ENCODE assay signal across 12 cellular contexts in the genomic region with DNA sequence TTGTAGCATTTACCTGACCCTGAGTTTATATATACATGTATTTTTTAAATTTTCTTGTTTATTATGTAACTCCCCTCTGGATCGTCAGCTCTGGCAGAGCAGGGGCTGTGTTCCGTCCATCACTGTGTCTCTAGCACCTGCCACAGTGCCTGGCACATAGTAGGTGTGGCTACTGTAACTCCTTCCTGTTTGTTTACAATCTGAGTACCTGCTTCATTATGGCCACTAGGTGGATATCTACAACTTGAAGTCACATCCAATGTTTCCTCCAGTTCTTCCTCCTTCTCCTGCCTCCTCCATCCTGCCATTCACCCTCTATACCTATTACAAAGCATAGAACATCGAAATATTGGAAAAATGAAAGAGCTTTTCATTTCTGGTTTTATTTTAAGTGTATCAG. TPM values are rescaled to one million over a fixed set of nuclear protein-coding genes. Genes with fewer than 3 reads are reported as not detected.
DNase-seq lines count a peak whose midpoint lies in the region; ATAC-seq, FAIRE-seq and TF ChIP-seq lines count a peak whose summit lies in the region.
"Had no signal": no experiment of that assay in that cellular context is flagged by ENCODE, and none has a peak within 500 bp of the region (broad histone marks: within the 10 kb centered on the region; RNA-seq: fewer than 3 reads in every experiment).

No MANE protein-coding gene starts in this region.

- H3K4me1 ChIP-seq in GM23248 (ENCODE audit: insufficient read depth) (no peaks in the 10 kb centered on the region), PC-3 (ENCODE audit: insufficient read depth, low read length) (no peaks in the 10 kb centered on the region), smooth muscle cell (ENCODE audit: low read depth) (no peaks in the 10 kb centered on the region)
- H3K4me1 ChIP-seq: BLaER1 had no signal

- H3K27ac ChIP-seq in GM23248 (no peak overlapping the region), PC-3 (ENCODE audit: low read length) (no peak overlapping the region), smooth muscle cell (ENCODE audit: low read depth) (no peak overlapping the region)
- H3K27ac ChIP-seq: BLaER1, epithelial cell of prostate had no signal

- H3K4me2 ChIP-seq in GM23248 (ENCODE audit: unreplicated experiment) (no peak overlapping the region), PC-3 (ENCODE audit: low read length) (no peak overlapping the region), smooth muscle cell (no peak overlapping the region)
- H3K4me2 ChIP-seq: BLaER1 had no signal

- H3K4me3 ChIP-seq in GM23248 (no peak overlapping the region), PC-3 (ENCODE audit: low read length) (no peak overlapping the region), smooth muscle cell (no peak overlapping the region)
- H3K4me3 ChIP-seq: BLaER1 had no signal

- POLR2A ChIA-PET in PC-3 (lab: Charles Lee; ENCODE audit: unreplicated experiment), result no interaction called here

- H2AFZ ChIP-seq in GM23248 (no peak overlapping the region), PC-3 (ENCODE audit: low read length) (no peak overlapping the region), smooth muscle cell (ENCODE audit: low read depth) (no peak overlapping the region)

- H3K79me2 ChIP-seq in GM23248 (ENCODE audit: insufficient read depth) (no peaks in the 10 kb centered on the region), PC-3 (ENCODE audit: low read length) (no peaks in the 10 kb centered on the region), smooth muscle cell (ENCODE audit: low read depth) (no peaks in the 10 kb centered on the region)

- H3K9me2 ChIP-seq in GM23248 (ENCODE audit: insufficient read depth) (no peaks in the 10 kb centered on the region), PC-3 (replicated peaks; ENCODE audit: low read length) (no peaks in the 10 kb centered on the region)

- peaks cover 13% of the 10 kb centered on the region for H3K27me3 Mint-ChIP-seq in activated CD8-positive, alpha-beta memory T cell treated with anti-CD3 and anti-CD28 coated beads, Interleukin-2, amount 10 ng/mL, durations not matched to agents 7 days and 5 days
- H3K27me3 Mint-ChIP-seq: activated naive CD4-positive, alpha-beta T cell treated with anti-CD3 and anti-CD28 coated beads, Interleukin-2, amount 10 ng/mL, durations not matched to agents 7 days and 5 days had no signal

- H4K20me1 ChIP-seq in GM23248 (ENCODE audit: insufficient read depth) (no peaks in the 10 kb centered on the region), PC-3 (ENCODE audit: low read length) (no peaks in the 10 kb centered on the region), smooth muscle cell (ENCODE audit: low read depth) (no peaks in the 10 kb centered on the region)
- H4K20me1 ChIP-seq: BLaER1 had no signal

- no peak for TF ChIP-seq POLR2A in GM12891 (IDR thresholded peaks at IDR 0.05; ENCODE audit: low read depth, low read length)

- FAIRE-seq in GM12891 (lab: Jason Lieb, UNC), result no peak

- H3K4me1 Mint-ChIP-seq in activated CD8-positive, alpha-beta memory T cell treated with anti-CD3 and anti-CD28 coated beads, Interleukin-2, amount 10 ng/mL, durations not matched to agents 7 days and 5 days, result peaks cover 9% of the 10 kb centered on the region

- H3K4me3 Mint-ChIP-seq in activated CD8-positive, alpha-beta memory T cell treated with anti-CD3 and anti-CD28 coated beads, Interleukin-2, amount 10 ng/mL, durations not matched to agents 7 days and 5 days, result no peak overlapping the region
- H3K4me3 Mint-ChIP-seq: activated naive CD4-positive, alpha-beta T cell treated with anti-CD3 and anti-CD28 coated beads, Interleukin-2, amount 10 ng/mL, durations not matched to agents 7 days and 5 days had no signal

- H3K9ac ChIP-seq in GM23248, result no peak overlapping the region
- H3K9ac ChIP-seq in PC-3 (ENCODE audit: low read length), result no peak overlapping the region
- no peak overlapping the region for H3K9ac ChIP-seq in smooth muscle cell (ENCODE audit: low read depth)
- H3K9ac ChIP-seq: BLaER1 had no signal

- intact Hi-C loops in PC-3 (cut with micrococcal nuclease), result loop anchor here (1.0 to 2.0 kb wide), 2 partner anchors 191 to 296 kb away; no protein-coding TSS in a partner anchor

- BruUV-seq in PC-3 (replicated peaks; lab: Mats Ljungman, UMichigan), result no TSS peak

- no peak overlapping the region for H3K27ac Mint-ChIP-seq in activated CD8-positive, alpha-beta memory T cell treated with anti-CD3 and anti-CD28 coated beads, Interleukin-2, amount 10 ng/mL, durations not matched to agents 7 days and 5 days
- H3K27ac Mint-ChIP-seq: activated naive CD4-positive, alpha-beta T cell treated with anti-CD3 and anti-CD28 coated beads, Interleukin-2, amount 10 ng/mL, durations not matched to agents 7 days and 5 days had no signal

- H3K36me3 ChIP-seq in GM23248 (ENCODE audit: low read depth) (no peaks in the 10 kb centered on the region), PC-3 (ENCODE audit: low read depth, low read length) (no peaks in the 10 kb centered on the region), smooth muscle cell (ENCODE audit: low read depth) (no peaks in the 10 kb centered on the region)
- H3K36me3 ChIP-seq: BLaER1 had no signal

- H3F3A ChIP-seq in GM23248 (ENCODE audit: insufficient read depth), result no peaks in the 10 kb centered on the region
- no peaks in the 10 kb centered on the region for H3F3A ChIP-seq in PC-3 (ENCODE audit: low read length, unreplicated experiment)
- H3F3A ChIP-seq in smooth muscle cell (ENCODE audit: low read depth), result no peaks in the 10 kb centered on the region

- in situ Hi-C loops in GM23248 (cut with MboI), result loop anchor here (25.0 kb wide), 1 partner anchor 1699 kb away; no protein-coding TSS in a partner anchor

- 0 out of 2 replicates have a peak, but pooled peaks cover 5% of the 10 kb centered on the region for H3K27me3 ChIP-seq in GM23248 (replicated peaks; ENCODE audit: insufficient read depth)
- peaks cover 24% of the 10 kb centered on the region for H3K27me3 ChIP-seq in PC-3 (ENCODE audit: low read length)
- H3K27me3 ChIP-seq in smooth muscle cell (ENCODE audit: low read depth), result no peaks in the 10 kb centered on the region
- H3K27me3 ChIP-seq: BLaER1 had no signal

- 53 to 68% methylated on average over 3 of the region's 3 CpGs for WGBS in GM23248 (ENCODE audit: low coverage in 1 of 2, low lambda C conversion rate in 2 of 2, missing lambda C conversion rate in 2 of 2), 2 experiments
- 59% methylated on average over 3 of the region's 3 CpGs for WGBS in smooth muscle cell (ENCODE audit: low lambda C conversion rate)

- H3K9me3 ChIP-seq in GM23248 (ENCODE audit: low read depth) (no peaks in the 10 kb centered on the region), PC-3 (ENCODE audit: low read length) (no peaks in the 10 kb centered on the region), smooth muscle cell (replicated peaks; ENCODE audit: low read depth) (no peaks in the 10 kb centered on the region)
- H3K9me3 ChIP-seq: BLaER1 had no signal

- no peak for DNase-seq in activated CD8-positive, alpha-beta memory T cell treated with anti-CD3 and anti-CD28 coated beads, Interleukin-2, amount 10 ng/mL, durations not matched to agents 7 days and 5 days
- DNase-seq in activated CD8-positive, alpha-beta memory T cell treated with anti-CD3 and anti-CD28 coated beads for 24 hours, result no peak
- DNase-seq in GM23248 (peak; percentile 9), PC-3 (peak; percentile 50), smooth muscle cell (lab: John Stamatoyannopoulos, UW; ENCODE audit: unreplicated experiment) (no peak), GM12891 (ENCODE audit: insufficient read length, low spot score) (no peak), DMS79 treated with DMSO at 0.1 percent for 48 hours (lab: John Stamatoyannopoulos, UW) (no peak)
- DNase-seq: activated naive CD4-positive, alpha-beta T cell treated with anti-CD3 and anti-CD28 coated beads, Interleukin-2, amount 10 ng/mL, durations not matched to agents 7 days and 5 days had no signal

- no peaks in the 10 kb centered on the region for H3K9me3 Mint-ChIP-seq in activated CD8-positive, alpha-beta memory T cell treated with anti-CD3 and anti-CD28 coated beads, Interleukin-2, amount 10 ng/mL, durations not matched to agents 7 days and 5 days (ENCODE audit: low read depth)
- H3K9me3 Mint-ChIP-seq: activated naive CD4-positive, alpha-beta T cell treated with anti-CD3 and anti-CD28 coated beads, Interleukin-2, amount 10 ng/mL, durations not matched to agents 7 days and 5 days had no signal

- TF ChIP-seq CTCF in PC-3 (conservative IDR thresholded peaks at IDR 0.05; ENCODE audit: low read depth, low read length) (peak; percentile 60), smooth muscle cell (IDR thresholded peaks at IDR 0.05; ENCODE audit: borderline replicate concordance, insufficient read depth, poor library complexity, severe bottlenecking) (peak; percentile 31)

- peak; percentile 73 for ATAC-seq in activated CD8-positive, alpha-beta memory T cell treated with anti-CD3 and anti-CD28 coated beads, Interleukin-2, amount 10 ng/mL, durations not matched to agents 7 days and 5 days
- peak; percentile 43; the same call in 1 of the 2 replicates for ATAC-seq in PC-3
- ATAC-seq in GM18511 (IDR thresholded peaks at IDR 0.05; ENCODE audit: unreplicated experiment), result no peak

- CTCF ChIA-PET in activated CD8-positive, alpha-beta memory T cell treated with anti-CD3 and anti-CD28 coated beads, Interleukin-2, amount 10 ng/mL, durations not matched to agents 7 days and 5 days (lab: Charles Lee), result interaction anchor here (0.7 to 3.1 kb wide), 10 partner anchors 42 to 306 kb away, joined by 3 to 9 read pairs (median 4); a partner anchor contains a TSS
- CTCF ChIA-PET in PC-3 (lab: Charles Lee), result no interaction called here

- H3K36me3 Mint-ChIP-seq in activated CD8-positive, alpha-beta memory T cell treated with anti-CD3 and anti-CD28 coated beads, Interleukin-2, amount 10 ng/mL, durations not matched to agents 7 days and 5 days, result no peaks in the 10 kb centered on the region
- H3K36me3 Mint-ChIP-seq: activated naive CD4-positive, alpha-beta T cell treated with anti-CD3 and anti-CD28 coated beads, Interleukin-2, amount 10 ng/mL, durations not matched to agents 7 days and 5 days had no signal

TF ChIP-seq in GM12891, 5 proteins besides CTCF, POLR2A, EP300 and RAD21:
- TF ChIP-seq PAX5 (IDR thresholded peaks at IDR 0.05; ENCODE audit: insufficient read depth, low read length, severe bottlenecking) (no peak), POLR2AphosphoS5 (IDR thresholded peaks at IDR 0.05; ENCODE audit: low read depth, low read length) (no peak), TAF1 (IDR thresholded peaks at IDR 0.05; ENCODE audit: low read depth, low read length) (no peak), POU2F2 (IDR thresholded peaks at IDR 0.05; ENCODE audit: low read depth, low read length) (no peak), SPI1 (IDR thresholded peaks at IDR 0.05; ENCODE audit: low read depth, low read length) (no peak)
TF ChIP-seq in GM12891: peak in this region for 0.

RNA-seq across cellular contexts. Expression of a gene that starts 14.2 kb away (rescaled TPM):
- total RNA-seq in activated CD8-positive, alpha-beta memory T cell treated with anti-CD3 and anti-CD28 coated beads, Interleukin-2, amount 10 ng/mL, durations not matched to agents 7 days and 5 days, result not detected
- 0.11 TPM in 1 of 2 replicates, not detected in the other for total RNA-seq in GM23248 (2014; rRNA removed; shearing (Covaris generic))
- polyA plus RNA-seq in GM23248 (2016; fragmentation: Nextera tagmentation; extraction: Ambion mirVana) (0.10 TPM in 1 of 2 replicates, not detected in the other), smooth muscle cell (not detected in 2 replicates)
- total RNA-seq in PC-3 (2014; rRNA removed) (0.07 TPM in 1 of 2 replicates, not detected in the other), smooth muscle cell (0.04 TPM in 2 replicates)
- polyA plus RNA-seq in GM12891 (2012; ENCODE audit: low read depth, missing spikeins), result not detected
- total RNA-seq: LHCN-M2 had no signal

Comparison
In these comparisons a context has a peak if more than half of its experiments do, and no peak if none do; other contexts are left out.
1. DNase-seq: peak in GM23248 (single experiment) and PC-3 (single experiment); none in activated CD8-positive, alpha-beta memory T cell treated with anti-CD3 and anti-CD28 coated beads, Interleukin-2, amount 10 ng/mL, durations not matched to agents 7 days and 5 days (single experiment), activated CD8-positive, alpha-beta memory T cell treated with anti-CD3 and anti-CD28 coated beads for 24 hours (single experiment), smooth muscle cell (single experiment), GM12891 (single experiment) and DMS79 treated with DMSO at 0.1 percent for 48 hours (single experiment).